1 cellular context compared by ENCODE assay signal in genomic region chr5:92687793-92688467, GRCh38.
TF ChIP-seq lines count a peak whose summit lies in the region.

No MANE protein-coding gene starts in this region.

TF ChIP-seq in GM23338, 12 proteins besides CTCF, POLR2A, EP300 and RAD21 (continued from another document):
- TF ChIP-seq NANOG (IDR thresholded peaks at IDR 0.05; ENCODE audit: borderline replicate concordance) (no peak), REST (IDR thresholded peaks at IDR 0.05; ENCODE audit: unreplicated experiment) (no peak), EZH2 (IDR thresholded peaks at IDR 0.05; ENCODE audit: low read depth, unreplicated experiment) (no peak), ZNF114 (CRISPR knock-in tag; IDR thresholded peaks at IDR 0.05) (no peak)
- TF ChIP-seq, protein P1, sequence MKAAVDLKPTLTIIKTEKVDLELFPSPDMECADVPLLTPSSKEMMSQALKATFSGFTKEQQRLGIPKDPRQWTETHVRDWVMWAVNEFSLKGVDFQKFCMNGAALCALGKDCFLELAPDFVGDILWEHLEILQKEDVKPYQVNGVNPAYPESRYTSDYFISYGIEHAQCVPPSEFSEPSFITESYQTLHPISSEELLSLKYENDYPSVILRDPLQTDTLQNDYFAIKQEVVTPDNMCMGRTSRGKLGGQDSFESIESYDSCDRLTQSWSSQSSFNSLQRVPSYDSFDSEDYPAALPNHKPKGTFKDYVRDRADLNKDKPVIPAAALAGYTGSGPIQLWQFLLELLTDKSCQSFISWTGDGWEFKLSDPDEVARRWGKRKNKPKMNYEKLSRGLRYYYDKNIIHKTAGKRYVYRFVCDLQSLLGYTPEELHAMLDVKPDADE (IDR thresholded peaks at IDR 0.05): no peak
